In genomic region chr2:63735263-63735662, GRCh38 we compare ENCODE assay signal across 1 cellular context.
TF ChIP-seq lines count a peak whose summit lies in the region.

No MANE protein-coding gene starts in this region.

TF ChIP-seq in liver, 16 proteins besides CTCF, POLR2A, EP300 and RAD21 (continued from another document):
- peak; percentile 2 for TF ChIP-seq ZBTB33 (IDR thresholded peaks at IDR 0.05)
- no peak for TF ChIP-seq FOXA1 (IDR thresholded peaks at IDR 0.05)
- no peak for TF ChIP-seq EGR1 (IDR thresholded peaks at IDR 0.05; ENCODE audit: low read depth in 2 of 2)
- TF ChIP-seq FOXA2 (IDR thresholded peaks at IDR 0.05): no peak
- no peak for TF ChIP-seq TAF1 (conservative IDR thresholded peaks at IDR 0.05)
- TF ChIP-seq RXRA (IDR thresholded peaks at IDR 0.05): peak; percentile 14 to 68
- no peak for TF ChIP-seq YY1 (IDR thresholded peaks at IDR 0.05)
